Comparison of ENCODE assay signal across 8 cellular contexts in genomic region chr9:117782931-117783788, GRCh38.
DNase-seq lines count a peak whose midpoint lies in the region; ATAC-seq, FAIRE-seq and TF ChIP-seq lines count a peak whose summit lies in the region.

No MANE protein-coding gene starts in this region.

- DNase-seq in GM19239 (ENCODE audit: insufficient read length, low spot score) (peak; percentile 7), NCI-H510A (lab: John Stamatoyannopoulos, UW) (peak; percentile 36), ecto neural progenitor cell (ENCODE audit: low spot score) (peak; percentile 75), lung microvascular endothelial cell (ENCODE audit: low read depth in 2 of 2) (peak; percentile 76)
- DNase-seq in activated CD4-positive, alpha-beta T cell treated with anti-CD3 and anti-CD28 coated beads, Interleukin-2, amount 50 U/mL, for 24 hours (ENCODE audit: low read depth in 1 of 2, low spot score in 1 of 2) = peak; percentile 3 to 13
- DNase-seq in stimulated activated CD4-positive, alpha-beta T cell treated with anti-CD3 and anti-CD28 coated beads, TNF-alpha, amount 100 ng/mL, for 4 hours (ENCODE audit: low read depth in 3 of 3) = peak; percentile 8 to 17 (median 10)

- peak; percentile 97 for FAIRE-seq in GM19239 (lab: Jason Lieb, UNC)

- ATAC-seq in HG03342 (IDR thresholded peaks at IDR 0.05; ENCODE audit: unreplicated experiment) = peak; percentile 72

- H3K27ac ChIP-seq in C4-2B = no peak overlapping the region

- peak; percentile 86 for TF ChIP-seq CTCF in C4-2B (conservative IDR thresholded peaks at IDR 0.05)

Comparison
In these comparisons a context has a peak if more than half of its experiments do, and no peak if none do; other contexts are left out.
1. DNase-seq: peak in every context shown above with its lines; median percentile 76 in lung microvascular endothelial cell; 75 in ecto neural progenitor cell; 36 in NCI-H510A; 10 in stimulated activated CD4-positive, alpha-beta T cell treated with anti-CD3 and anti-CD28 coated beads, TNF-alpha, amount 100 ng/mL, for 4 hours; 8 in activated CD4-positive, alpha-beta T cell treated with anti-CD3 and anti-CD28 coated beads, Interleukin-2, amount 50 U/mL, for 24 hours; 7 in GM19239.